In genomic region chr1:238063454-238063853, GRCh38 we compare ENCODE assay signal across 11 cellular contexts.
DNase-seq lines count a peak whose midpoint lies in the region; ATAC-seq, FAIRE-seq and TF ChIP-seq lines count a peak whose summit lies in the region.
"Had no signal": no experiment of that assay in that cellular context is flagged by ENCODE, and none has a peak within 500 bp of the region (broad histone marks: within the 10 kb centered on the region; RNA-seq: fewer than 3 reads in every experiment).

No MANE protein-coding gene starts in this region.

- peaks cover 14% of the 10 kb centered on the region for H3K9me3 Mint-ChIP-seq in GM23338

- H3K27me3 ChIP-seq in GM06990 (replicated peaks; ENCODE audit: control insufficient read depth, insufficient read depth, low read length) (no peaks in the 10 kb centered on the region), GM23338 (ENCODE audit: insufficient read depth) (no peaks in the 10 kb centered on the region)
- H3K27me3 ChIP-seq: cardiac muscle cell, neutrophil had no signal

- FAIRE-seq in RCC 7860 (lab: Jason Lieb, UNC) (peak; percentile 99), kidney (lab: Jason Lieb, UNC) (no peak)

- no peaks in the 10 kb centered on the region for H4K20me1 ChIP-seq in GM23338 (replicated peaks; ENCODE audit: insufficient read depth)

- no peaks in the 10 kb centered on the region for H3K27me3 Mint-ChIP-seq in GM23338 (ENCODE audit: insufficient read depth, low read depth, poor library complexity)
- H3K27me3 Mint-ChIP-seq: activated CD4-positive, alpha-beta memory T cell treated with anti-CD3 and anti-CD28 coated beads, Interleukin-2, amount 10 ng/mL, durations not matched to agents 7 days and 5 days had no signal

- peaks cover 10% of the 10 kb centered on the region; the same call in 2 of the 3 replicates for H3K36me3 Mint-ChIP-seq in GM23338 (ENCODE audit: low read depth)

- no peaks in the 10 kb centered on the region for H3K36me3 ChIP-seq in GM06990 (ENCODE audit: control insufficient read depth, insufficient read depth, low read length)
- no peaks in the 10 kb centered on the region for H3K36me3 ChIP-seq in kidney (ENCODE audit: control insufficient read depth in 1 of 2, insufficient read depth in 2 of 2, low read length in 2 of 2)
- H3K36me3 ChIP-seq in GM23338 (ENCODE audit: insufficient read depth), result no peaks in the 10 kb centered on the region
- H3K36me3 ChIP-seq: cardiac muscle cell, neutrophil had no signal

- H3F3A ChIP-seq in GM23338 (replicated peaks; ENCODE audit: low read depth), result no peaks in the 10 kb centered on the region

- no peaks in the 10 kb centered on the region for H3K4me1 ChIP-seq in kidney (ENCODE audit: control insufficient read depth in 1 of 2, insufficient read depth in 1 of 2, low read depth in 1 of 2, low read length in 2 of 2)
- no peaks in the 10 kb centered on the region for H3K4me1 ChIP-seq in GM23338 (ENCODE audit: insufficient read depth)

- H3K9me3 ChIP-seq in kidney (ENCODE audit: control insufficient read depth in 1 of 2, low read length in 2 of 2), result peaks cover 0 to 3% of the 10 kb centered on the region in 2 donors
- H3K9me3 ChIP-seq: neutrophil had no signal

- no peak overlapping the region for H2AFZ ChIP-seq in GM23338

- no peaks in the 10 kb centered on the region for H3K4me1 Mint-ChIP-seq in GM23338
- H3K4me1 Mint-ChIP-seq: activated CD4-positive, alpha-beta memory T cell treated with anti-CD3 and anti-CD28 coated beads, Interleukin-2, amount 10 ng/mL, durations not matched to agents 7 days and 5 days had no signal

- peak; percentile 25 for DNase-seq in GM06990 (ENCODE audit: extremely low read depth, insufficient read length)
- DNase-seq in RCC 7860 (ENCODE audit: low spot score), result peak; percentile 96
- peak; percentile 43 for DNase-seq in kidney
- DNase-seq in foreskin melanocyte, result no peak
- DNase-seq in GM23338 (ENCODE audit: low spot score), result no peak
- no peak for DNase-seq in cerebellum (ENCODE audit: low spot score)
- DNase-seq: activated CD4-positive, alpha-beta memory T cell treated with anti-CD3 and anti-CD28 coated beads, Interleukin-2, amount 10 ng/mL, durations not matched to agents 7 days and 5 days had no signal

- no peak overlapping the region for H3K27ac Mint-ChIP-seq in GM23338
- H3K27ac Mint-ChIP-seq: activated CD4-positive, alpha-beta memory T cell treated with anti-CD3 and anti-CD28 coated beads, Interleukin-2, amount 10 ng/mL, durations not matched to agents 7 days and 5 days had no signal

- H3K4me3 ChIP-seq in GM06990 (replicated peaks; ENCODE audit: low read depth, low read length) (no peak overlapping the region), kidney (ENCODE audit: low read length in 2 of 2) (no peak overlapping the region), GM23338 (no peak overlapping the region)
- H3K4me3 ChIP-seq: cardiac muscle cell had no signal

- no peak overlapping the region for H3K4me2 ChIP-seq in GM23338

- no peaks in the 10 kb centered on the region; the same call in none of the 2 replicates for H3K9me2 ChIP-seq in GM23338 (ENCODE audit: insufficient read depth)

- intact Hi-C loops in kidney (cut with DNase I), result no loop called here

- no peak overlapping the region for H3K27ac ChIP-seq in kidney (ENCODE audit: low read depth in 2 of 2, low read length in 2 of 2)
- no peak overlapping the region for H3K27ac ChIP-seq in GM23338 (ENCODE audit: low read depth)
- H3K27ac ChIP-seq: cardiac muscle cell, neutrophil had no signal

- no peak overlapping the region for H3K4me3 Mint-ChIP-seq in GM23338
- H3K4me3 Mint-ChIP-seq: activated CD4-positive, alpha-beta memory T cell treated with anti-CD3 and anti-CD28 coated beads, Interleukin-2, amount 10 ng/mL, durations not matched to agents 7 days and 5 days had no signal

- no peaks in the 10 kb centered on the region for H3K79me2 ChIP-seq in GM23338 (replicated peaks; ENCODE audit: insufficient read depth)

- no peak for TF ChIP-seq CTCF in GM06990 (IDR thresholded peaks at IDR 0.05; ENCODE audit: insufficient read depth, low read length, poor library complexity, severe bottlenecking)
- TF ChIP-seq CTCF in kidney (IDR thresholded peaks at IDR 0.05; ENCODE audit: borderline replicate concordance, extremely low read depth, insufficient read depth), result no peak
- no peak for TF ChIP-seq CTCF in GM23338 (conservative IDR thresholded peaks at IDR 0.05; ENCODE audit: low read depth in 2 of 2)

- ATAC-seq in HG03097 (IDR thresholded peaks at IDR 0.05; ENCODE audit: low FRiP score, unreplicated experiment) (peak; percentile 64), GM21619 (IDR thresholded peaks at IDR 0.05; ENCODE audit: unreplicated experiment) (no peak), GM23338 (no peak)

- no peak overlapping the region for H3K9ac ChIP-seq in kidney (ENCODE audit: low read length in 2 of 2)

TF ChIP-seq in GM23338, 12 proteins besides CTCF, POLR2A, EP300 and RAD21:
- TF ChIP-seq, protein P1, sequence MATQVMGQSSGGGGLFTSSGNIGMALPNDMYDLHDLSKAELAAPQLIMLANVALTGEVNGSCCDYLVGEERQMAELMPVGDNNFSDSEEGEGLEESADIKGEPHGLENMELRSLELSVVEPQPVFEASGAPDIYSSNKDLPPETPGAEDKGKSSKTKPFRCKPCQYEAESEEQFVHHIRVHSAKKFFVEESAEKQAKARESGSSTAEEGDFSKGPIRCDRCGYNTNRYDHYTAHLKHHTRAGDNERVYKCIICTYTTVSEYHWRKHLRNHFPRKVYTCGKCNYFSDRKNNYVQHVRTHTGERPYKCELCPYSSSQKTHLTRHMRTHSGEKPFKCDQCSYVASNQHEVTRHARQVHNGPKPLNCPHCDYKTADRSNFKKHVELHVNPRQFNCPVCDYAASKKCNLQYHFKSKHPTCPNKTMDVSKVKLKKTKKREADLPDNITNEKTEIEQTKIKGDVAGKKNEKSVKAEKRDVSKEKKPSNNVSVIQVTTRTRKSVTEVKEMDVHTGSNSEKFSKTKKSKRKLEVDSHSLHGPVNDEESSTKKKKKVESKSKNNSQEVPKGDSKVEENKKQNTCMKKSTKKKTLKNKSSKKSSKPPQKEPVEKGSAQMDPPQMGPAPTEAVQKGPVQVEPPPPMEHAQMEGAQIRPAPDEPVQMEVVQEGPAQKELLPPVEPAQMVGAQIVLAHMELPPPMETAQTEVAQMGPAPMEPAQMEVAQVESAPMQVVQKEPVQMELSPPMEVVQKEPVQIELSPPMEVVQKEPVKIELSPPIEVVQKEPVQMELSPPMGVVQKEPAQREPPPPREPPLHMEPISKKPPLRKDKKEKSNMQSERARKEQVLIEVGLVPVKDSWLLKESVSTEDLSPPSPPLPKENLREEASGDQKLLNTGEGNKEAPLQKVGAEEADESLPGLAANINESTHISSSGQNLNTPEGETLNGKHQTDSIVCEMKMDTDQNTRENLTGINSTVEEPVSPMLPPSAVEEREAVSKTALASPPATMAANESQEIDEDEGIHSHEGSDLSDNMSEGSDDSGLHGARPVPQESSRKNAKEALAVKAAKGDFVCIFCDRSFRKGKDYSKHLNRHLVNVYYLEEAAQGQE (IDR thresholded peaks at IDR 0.05; ENCODE audit: unreplicated experiment), result no peak
- no peak for TF ChIP-seq JUNB (IDR thresholded peaks at IDR 0.05; ENCODE audit: unreplicated experiment)
- no peak for TF ChIP-seq POLR2AphosphoS5 (IDR thresholded peaks at IDR 0.05; ENCODE audit: low read depth)
- TF ChIP-seq ZNF331 (CRISPR knock-in tag; IDR thresholded peaks at IDR 0.05; ENCODE audit: low read depth), result no peak

Comparison
In these comparisons a context has a peak if more than half of its experiments do, and no peak if none do; other contexts are left out.
1. DNase-seq: peak in GM06990 (single experiment), RCC 7860 (single experiment) and kidney (single experiment); none in foreskin melanocyte (single experiment), GM23338 (single experiment) and cerebellum (single experiment).